ENCODE assay signal across 30 cellular contexts in the genomic region with DNA sequence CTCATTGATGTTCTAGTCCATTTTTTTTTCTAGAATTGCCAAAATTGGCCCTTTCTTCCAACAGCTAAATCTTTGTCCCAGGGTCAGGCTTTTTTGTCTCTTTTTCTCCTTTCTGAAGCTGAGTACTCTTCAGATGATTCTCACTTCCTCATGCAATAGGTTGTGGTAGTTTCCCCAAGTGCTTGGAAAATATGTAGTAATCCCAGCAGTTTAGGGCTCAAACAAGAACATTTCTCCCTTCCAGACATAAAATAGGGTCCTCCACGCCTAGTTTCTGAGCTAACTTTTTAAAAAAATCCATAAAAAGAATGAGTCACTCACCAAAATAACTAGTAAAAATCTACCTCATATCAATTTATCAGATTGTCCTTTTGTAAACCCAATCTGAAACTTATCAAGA. TPM values are rescaled to one million over a fixed set of nuclear protein-coding genes. Genes with fewer than 3 reads are reported as not detected.
DNase-seq lines count a peak whose midpoint lies in the region; ATAC-seq and TF ChIP-seq lines count a peak whose summit lies in the region.
"Had no signal": no experiment of that assay in that cellular context is flagged by ENCODE, and none has a peak within 500 bp of the region (broad histone marks: within the 10 kb centered on the region; RNA-seq: fewer than 3 reads in every experiment).

No MANE protein-coding gene starts in this region.

- DNase-seq in GM12865 (ENCODE audit: low read depth) (peak; percentile 5), NOMO-1 treated with dmso at 0.1 percent for 144 hours (lab: John Stamatoyannopoulos, UW; ENCODE audit: unreplicated experiment) (peak; percentile 37), globus pallidus (ENCODE audit: low spot score) (peak; percentile 6), nephron progenitor cell (no peak), RWPE1 (ENCODE audit: low spot score) (no peak), left lung (no peak)
- DNase-seq: activated CD4-positive, alpha-beta T cell treated with anti-CD3 and anti-CD28 coated beads for 4 hours; activated CD8-positive, alpha-beta memory T cell treated with anti-CD3 and anti-CD28 coated beads for 24 hours; activated naive CD4-positive, alpha-beta T cell; activated T-cell treated with anti-CD3 and anti-CD28 coated beads, Interleukin-2, amount 50 U/mL, for 1 hour; amniotic stem cell; Caco-2; DMS79 treated with DMSO at 0.1 percent for 48 hours; effector CD8-positive, alpha-beta T cell; heart right ventricle; HFFc6; naive thymus-derived CD4-positive, alpha-beta T cell; NCI-H1048; NCI-H1694 treated with DMSO at 0.1 percent for 48 hours; NCI-H2171 treated with DMSO at 0.1 percent for 48 hours; spleen; stimulated activated CD4-positive, alpha-beta T cell treated with anti-CD3 and anti-CD28 coated beads, Interleukin-4, amount 100 ng/mL, for 1 hour; T-helper 17 cell had no signal

- H3K4me1 Mint-ChIP-seq in nephron progenitor cell, result peaks cover 27% of the 10 kb centered on the region
- peaks cover 12% of the 10 kb centered on the region for H3K4me1 Mint-ChIP-seq in activated T-helper 17 cell treated with anti-CD3 and anti-CD28 coated beads, Interleukin-2, amount 50 U/mL, for 72 hours

- no peaks in the 10 kb centered on the region for H3K36me3 Mint-ChIP-seq in nephron progenitor cell (ENCODE audit: low read depth)
- H3K36me3 Mint-ChIP-seq in activated T-helper 17 cell treated with anti-CD3 and anti-CD28 coated beads, Interleukin-2, amount 50 U/mL, for 72 hours (ENCODE audit: low read depth), result no peaks in the 10 kb centered on the region
- H3K36me3 Mint-ChIP-seq: mesothelial cell of epicardium; naive thymus-derived CD4-positive, alpha-beta T cell; stimulated activated memory B cell treated with anti-CD40 and anti-IgM and Interleukin-4, amounts not matched to agents 10 μg/mL and 1 μg/mL and 100 μg/mL, for 72 hours had no signal

- no peak overlapping the region for H3K4me3 Mint-ChIP-seq in nephron progenitor cell
- H3K4me3 Mint-ChIP-seq in activated T-helper 17 cell treated with anti-CD3 and anti-CD28 coated beads, Interleukin-2, amount 50 U/mL, for 72 hours, result no peak overlapping the region
- H3K4me3 Mint-ChIP-seq: HFFc6; mesothelial cell of epicardium; naive thymus-derived CD4-positive, alpha-beta T cell; stimulated activated memory B cell treated with anti-CD40 and anti-IgM and Interleukin-4, amounts not matched to agents 10 μg/mL and 1 μg/mL and 100 μg/mL, for 72 hours; T-helper 17 cell had no signal

- no peaks in the 10 kb centered on the region for H3K27me3 ChIP-seq in left lung
- H3K27me3 ChIP-seq: breast epithelium had no signal

- H3K27ac ChIP-seq in RWPE1, result no peak overlapping the region
- H3K27ac ChIP-seq in left lung, result no peak overlapping the region
- H3K27ac ChIP-seq: A549, breast epithelium, heart right ventricle, spleen had no signal

- no peaks in the 10 kb centered on the region for H3K9me3 Mint-ChIP-seq in nephron progenitor cell
- H3K9me3 Mint-ChIP-seq in activated T-helper 17 cell treated with anti-CD3 and anti-CD28 coated beads, Interleukin-2, amount 50 U/mL, for 72 hours, result no peaks in the 10 kb centered on the region
- H3K9me3 Mint-ChIP-seq: HFFc6; mesothelial cell of epicardium; naive thymus-derived CD4-positive, alpha-beta T cell; stimulated activated memory B cell treated with anti-CD40 and anti-IgM and Interleukin-4, amounts not matched to agents 10 μg/mL and 1 μg/mL and 100 μg/mL, for 72 hours had no signal

- intact Hi-C loops in left lung (cut with DNase I), result no loop called here

- TF ChIP-seq CTCF in GM12865 (IDR thresholded peaks at IDR 0.05; ENCODE audit: insufficient read depth, low read depth, low read length, missing control alignments), result no peak
- no peak for TF ChIP-seq CTCF in nephron progenitor cell (IDR thresholded peaks at IDR 0.05)
- TF ChIP-seq CTCF in RWPE1 (conservative IDR thresholded peaks at IDR 0.05; ENCODE audit: low read depth), result no peak
- TF ChIP-seq CTCF in left lung (IDR thresholded peaks at IDR 0.05), result no peak

- H3K4me3 ChIP-seq in GM12865 (ENCODE audit: low read depth, low read length) (no peak overlapping the region), left lung (no peak overlapping the region)
- H3K4me3 ChIP-seq: A549, breast epithelium, heart right ventricle, spleen had no signal

- POLR2A ChIA-PET in RWPE1 (lab: Yijun Ruan, JAX; ENCODE audit: low non-redundant PET), result no interaction called here

- H3K36me3 ChIP-seq in left lung, result no peaks in the 10 kb centered on the region
- H3K36me3 ChIP-seq: breast epithelium, heart right ventricle, spleen had no signal

- CTCF ChIA-PET in RWPE1 (lab: Yijun Ruan, JAX), result interaction anchor here (0.7 kb wide), 1 partner anchor 637 kb away, joined by 4 read pairs; no protein-coding TSS in a partner anchor

- no peaks in the 10 kb centered on the region for H3K9me3 ChIP-seq in left lung
- H3K9me3 ChIP-seq: A549, breast epithelium, Caco-2, heart right ventricle, spleen had no signal

- peak; percentile 27 for ATAC-seq in HG02610 (IDR thresholded peaks at IDR 0.05; ENCODE audit: unreplicated experiment)
- no peak for ATAC-seq in activated T-helper 17 cell treated with anti-CD3 and anti-CD28 coated beads, Interleukin-2, amount 50 U/mL, for 72 hours (replicated peaks)
- no peak for ATAC-seq in left lung
- ATAC-seq: A549; heart right ventricle; naive thymus-derived CD4-positive, alpha-beta T cell; stimulated activated memory B cell treated with anti-CD40 and anti-IgM and Interleukin-4, amounts not matched to agents 10 μg/mL and 1 μg/mL and 100 μg/mL, for 72 hours; T-helper 17 cell had no signal

- peaks cover 17% of the 10 kb centered on the region for H3K27me3 Mint-ChIP-seq in nephron progenitor cell (ENCODE audit: low read depth, poor library complexity)
- H3K27me3 Mint-ChIP-seq in activated T-helper 17 cell treated with anti-CD3 and anti-CD28 coated beads, Interleukin-2, amount 50 U/mL, for 72 hours, result peaks cover 21% of the 10 kb centered on the region
- H3K27me3 Mint-ChIP-seq: stimulated activated memory B cell treated with anti-CD40 and anti-IgM and Interleukin-4, amounts not matched to agents 10 μg/mL and 1 μg/mL and 100 μg/mL, for 72 hours had no signal

- H3K27ac Mint-ChIP-seq in nephron progenitor cell, result no peak overlapping the region
- H3K27ac Mint-ChIP-seq in activated T-helper 17 cell treated with anti-CD3 and anti-CD28 coated beads, Interleukin-2, amount 50 U/mL, for 72 hours, result no peak overlapping the region
- H3K27ac Mint-ChIP-seq: HFFc6; mesothelial cell of epicardium; naive thymus-derived CD4-positive, alpha-beta T cell; stimulated activated memory B cell treated with anti-CD40 and anti-IgM and Interleukin-4, amounts not matched to agents 10 μg/mL and 1 μg/mL and 100 μg/mL, for 72 hours; T-helper 17 cell had no signal

- H3K4me1 ChIP-seq in left lung, result no peaks in the 10 kb centered on the region
- H3K4me1 ChIP-seq: A549, Caco-2 had no signal

RNA-seq across cellular contexts. Expression of a gene that starts 10.0 kb away (rescaled TPM):
- total RNA-seq in activated T-helper 17 cell treated with anti-CD3 and anti-CD28 coated beads, Interleukin-2, amount 50 U/mL, for 72 hours, result under 1 TPM; 0.43 to 0.90 TPM
- total RNA-seq in left lung, result 1 to 10 TPM; 3.6 to 8.1 TPM
- total RNA-seq: temporal lobe had no signal

Comparison
In these comparisons a context has a peak if more than half of its experiments do, and no peak if none do; other contexts are left out.
1. DNase-seq: peak in GM12865 (single experiment), NOMO-1 treated with dmso at 0.1 percent for 144 hours (single experiment) and globus pallidus (single experiment); none in nephron progenitor cell (single experiment), RWPE1 (single experiment) and left lung (0 of 2).